Comparison of ENCODE assay signal across 10 cellular contexts in the genomic region with DNA sequence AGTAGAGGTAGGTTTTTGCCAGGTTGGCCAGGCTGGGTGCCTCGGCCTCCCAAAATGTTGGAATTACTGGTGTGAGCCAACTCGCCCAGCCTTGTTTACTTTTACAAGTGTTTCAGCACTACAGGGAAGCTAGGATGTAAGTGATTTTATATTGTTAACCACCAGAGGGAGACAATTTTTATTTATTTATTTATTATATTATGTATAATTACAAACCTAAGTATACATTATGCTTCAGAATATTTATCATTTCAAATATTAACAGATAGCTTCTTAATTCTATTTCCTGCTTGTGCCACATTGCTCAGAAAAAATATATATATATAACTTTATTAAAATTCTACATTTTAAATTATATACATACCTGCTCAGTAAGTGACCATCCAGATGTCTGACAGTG. TPM values are rescaled to one million over a fixed set of nuclear protein-coding genes. Genes with fewer than 3 reads are reported as not detected.
DNase-seq lines count a peak whose midpoint lies in the region; ATAC-seq, FAIRE-seq and TF ChIP-seq lines count a peak whose summit lies in the region.
"Had no signal": no experiment of that assay in that cellular context is flagged by ENCODE, and none has a peak within 500 bp of the region (broad histone marks: within the 10 kb centered on the region; RNA-seq: fewer than 3 reads in every experiment).

No MANE protein-coding gene starts in this region.

- H3K27ac ChIP-seq in RWPE2 (ENCODE audit: poor library complexity, severe bottlenecking) (no peak overlapping the region), foreskin keratinocyte (no peak overlapping the region), gastrocnemius medialis (no peak overlapping the region)

- TF ChIP-seq CTCF in RWPE2 (IDR thresholded peaks at IDR 0.05; ENCODE audit: poor library complexity, severe bottlenecking) = peak; percentile 64
- peak; percentile 54 for TF ChIP-seq CTCF in foreskin keratinocyte (conservative IDR thresholded peaks at IDR 0.05)
- TF ChIP-seq CTCF in gastrocnemius medialis (IDR thresholded peaks at IDR 0.05 in 4 of 5, conservative IDR thresholded peaks at IDR 0.05 in 1 of 5) = peak in 1 of 5 experiments; percentile 20

- in situ Hi-C loops in ACHN (cut with HindIII; ENCODE audit: low pct_ligation_motif_present, low pct_unique_long_range_greater_than_20kb, low sequenced_read_pairs) (no loop called here), gastrocnemius medialis (cut with MboI; ENCODE audit: low sequenced_read_pairs in 4 of 4) (no loop called here)

- DNase-seq in ACHN (peak; percentile 24), RWPE2 (ENCODE audit: low spot score) (no peak), foreskin keratinocyte (no peak), H54 (ENCODE audit: insufficient read length, low spot score) (no peak), DMS153 (lab: John Stamatoyannopoulos, UW) (no peak), gastrocnemius medialis (no peak)
- DNase-seq: GF-D8; stimulated activated CD4-positive, alpha-beta T cell treated with anti-CD3 and anti-CD28 coated beads, Interleukin-2, amount 100 ng/mL, for 48 hours had no signal

- H3K36me3 ChIP-seq in RWPE2 (ENCODE audit: low read depth) (peaks cover 75% of the 10 kb centered on the region), gastrocnemius medialis (peaks cover 0 to 61% of the 10 kb centered on the region in 2 donors)

- H3K27me3 ChIP-seq in RWPE2 (ENCODE audit: insufficient read depth, poor library complexity, severe bottlenecking) = no peaks in the 10 kb centered on the region
- no peaks in the 10 kb centered on the region for H3K27me3 ChIP-seq in foreskin keratinocyte
- no peaks in the 10 kb centered on the region for H3K27me3 ChIP-seq in gastrocnemius medialis

- FAIRE-seq in G401.6 (lab: Jason Lieb, UNC) (peak; percentile 80), H54 (lab: Jason Lieb, UNC) (no peak)

- H3K4me1 ChIP-seq in RWPE2 (ENCODE audit: insufficient read depth, poor library complexity, severe bottlenecking) = no peaks in the 10 kb centered on the region
- peaks cover 4% of the 10 kb centered on the region for H3K4me1 ChIP-seq in foreskin keratinocyte
- no peaks in the 10 kb centered on the region for H3K4me1 ChIP-seq in gastrocnemius medialis

- TF ChIP-seq POLR2A in H54 (IDR thresholded peaks at IDR 0.05; ENCODE audit: low read depth, low read length) (no peak), gastrocnemius medialis (IDR thresholded peaks at IDR 0.05) (no peak)

- intact Hi-C loops in gastrocnemius medialis (cut with DNase I; ENCODE audit: low total_unique reads) = no loop called here

- H3K4me3 ChIP-seq in RWPE2 (ENCODE audit: severe bottlenecking) = no peak overlapping the region
- no peak overlapping the region for H3K4me3 ChIP-seq in gastrocnemius medialis

- ATAC-seq in RWPE2 (ENCODE audit: low read depth) (no peak), foreskin keratinocyte (peak; percentile 46), GM21515 (IDR thresholded peaks at IDR 0.05; ENCODE audit: unreplicated experiment) (no peak), gastrocnemius medialis (no peak)

- H3K9me3 ChIP-seq in RWPE2 (ENCODE audit: severe bottlenecking) = no peaks in the 10 kb centered on the region
- no peaks in the 10 kb centered on the region for H3K9me3 ChIP-seq in gastrocnemius medialis

RNA-seq across cellular contexts. Expression of gene MMUT, which starts 9.8 kb away (rescaled TPM):
- total RNA-seq in foreskin keratinocyte = 13.7 and 16.2 TPM in 2 replicates
- polyA plus RNA-seq in foreskin keratinocyte = 6.2 and 8.6 TPM in 2 replicates
- 10 to 100 TPM in 3 of 4 donors, 1 to 10 TPM in 1; 6.7 to 16.9 (median 14.4) TPM for total RNA-seq in gastrocnemius medialis

RNA-seq across cellular contexts. Expression of gene CENPQ, which starts 9.9 kb away (rescaled TPM):
- 12.2 and 17.4 TPM in 2 replicates for total RNA-seq in foreskin keratinocyte
- 8.9 and 11.3 TPM in 2 replicates for polyA plus RNA-seq in foreskin keratinocyte
- 1 to 10 TPM; 1.3 to 5.0 (median 3.5) TPM for total RNA-seq in gastrocnemius medialis

RNA-seq across cellular contexts. Expression of gene GLYATL3, which starts 46.5 kb away (rescaled TPM):
- total RNA-seq in foreskin keratinocyte (not detected in 2 replicates), gastrocnemius medialis (not detected)
- not detected in 2 replicates for polyA plus RNA-seq in foreskin keratinocyte
